In the genomic region with DNA sequence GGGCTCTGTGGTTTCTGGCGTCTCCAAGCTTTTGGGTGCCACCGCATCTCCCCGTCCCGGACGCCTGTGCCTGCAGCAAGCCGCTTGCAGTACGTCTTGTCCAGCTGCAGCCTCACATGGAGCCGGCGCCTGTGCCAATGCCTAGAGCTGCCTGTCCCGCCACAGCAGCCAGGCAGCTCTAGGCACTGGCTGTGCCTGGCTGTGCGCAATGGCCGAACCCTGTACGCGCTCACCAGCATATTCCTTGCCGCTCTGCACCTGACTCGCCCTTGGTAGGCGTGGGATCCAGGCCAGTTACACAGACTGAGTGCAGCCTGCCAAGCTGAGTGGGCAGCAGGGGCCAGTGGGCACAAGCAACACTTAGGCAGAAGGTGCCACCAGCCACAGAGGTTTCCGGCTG, we compare ENCODE assay signal across 29 cellular contexts.
DNase-seq lines count a peak whose midpoint lies in the region; ATAC-seq and TF ChIP-seq lines count a peak whose summit lies in the region.
"Had no signal": no experiment of that assay in that cellular context is flagged by ENCODE, and none has a peak within 500 bp of the region (broad histone marks: within the 10 kb centered on the region; RNA-seq: fewer than 3 reads in every experiment).

No MANE protein-coding gene starts in this region.

- H3K79me2 ChIP-seq in PC-3 (ENCODE audit: low read length), result no peaks in the 10 kb centered on the region
- no peaks in the 10 kb centered on the region for H3K79me2 ChIP-seq in osteoblast (ENCODE audit: insufficient read depth, low read length)

- H3K4me1 ChIP-seq in BE2C, result peaks cover 14% of the 10 kb centered on the region
- H3K4me1 ChIP-seq in PC-3 (ENCODE audit: insufficient read depth, low read length), result peaks cover 22% of the 10 kb centered on the region
- no peaks in the 10 kb centered on the region for H3K4me1 ChIP-seq in osteoblast (ENCODE audit: insufficient read depth, low read length)
- H3K4me1 ChIP-seq: A549 had no signal

- peaks cover 12% of the 10 kb centered on the region for H3K36me3 Mint-ChIP-seq in WTC11
- no peaks in the 10 kb centered on the region for H3K36me3 Mint-ChIP-seq in T-helper 17 cell (ENCODE audit: low read depth)
- H3K36me3 Mint-ChIP-seq: memory B cell, neural progenitor cell had no signal

- no peaks in the 10 kb centered on the region for H3K9me2 ChIP-seq in PC-3 (replicated peaks; ENCODE audit: low read length)

- peaks cover 53% of the 10 kb centered on the region for H3K4me1 Mint-ChIP-seq in WTC11
- no peaks in the 10 kb centered on the region for H3K4me1 Mint-ChIP-seq in T-helper 17 cell
- H3K4me1 Mint-ChIP-seq: activated CD4-positive, alpha-beta T cell treated with anti-CD3 and anti-CD28 coated beads, Interleukin-2, amount 10 ng/mL, durations not matched to agents 24 days and 14 days; activated naive CD8-positive, alpha-beta T cell treated with anti-CD3 and anti-CD28 coated beads, Interleukin-2, amount 50 U/mL, for 24 hours; CD8-positive, alpha-beta memory T cell; memory B cell had no signal

- H3K27me3 ChIP-seq in BE2C (no peaks in the 10 kb centered on the region), PC-3 (ENCODE audit: low read length) (no peaks in the 10 kb centered on the region), osteoblast (ENCODE audit: insufficient read depth, low read length) (no peaks in the 10 kb centered on the region)
- H3K27me3 ChIP-seq: neural progenitor cell had no signal

- ATAC-seq in PC-3 (peak; percentile 51; the same call in 1 of the 2 replicates), WTC11 (no peak), T-helper 17 cell (no peak)
- ATAC-seq: A549; activated naive CD8-positive, alpha-beta T cell treated with anti-CD3 and anti-CD28 coated beads, Interleukin-2, amount 50 U/mL, for 24 hours; sciatic nerve had no signal

- peak overlapping the region; percentile 51; the same call in 1 of the 2 replicates for H2AFZ ChIP-seq in PC-3 (ENCODE audit: low read length)
- no peak overlapping the region for H2AFZ ChIP-seq in osteoblast (ENCODE audit: low read length)

- H3K27ac Mint-ChIP-seq in WTC11 (no peak overlapping the region), T-helper 17 cell (no peak overlapping the region)
- H3K27ac Mint-ChIP-seq: activated CD4-positive, alpha-beta T cell treated with anti-CD3 and anti-CD28 coated beads, Interleukin-2, amount 10 ng/mL, durations not matched to agents 24 days and 14 days; activated naive CD8-positive, alpha-beta T cell treated with anti-CD3 and anti-CD28 coated beads, Interleukin-2, amount 50 U/mL, for 24 hours; CD8-positive, alpha-beta memory T cell; memory B cell; neural progenitor cell; progenitor cell of endocrine pancreas; stimulated activated naive CD8-positive, alpha-beta T cell treated with anti-CD3 and anti-CD28 coated beads, Interleukin-15, Interleukin-2, amounts not matched to agents 100 ng/mL and 50 ng/mL, for 24 hours had no signal

- no peaks in the 10 kb centered on the region for H3K9me3 ChIP-seq in BE2C
- H3K9me3 ChIP-seq in PC-3 (ENCODE audit: low read length), result no peaks in the 10 kb centered on the region
- H3K9me3 ChIP-seq in osteoblast (ENCODE audit: low read depth, low read length), result no peaks in the 10 kb centered on the region
- no peaks in the 10 kb centered on the region for H3K9me3 ChIP-seq in T-helper 17 cell (ENCODE audit: control insufficient read depth, low read length, poor library complexity, severe bottlenecking)

- H3K4me3 Mint-ChIP-seq in WTC11, result no peak overlapping the region
- H3K4me3 Mint-ChIP-seq in T-helper 17 cell, result no peak overlapping the region
- H3K4me3 Mint-ChIP-seq: activated CD4-positive, alpha-beta T cell treated with anti-CD3 and anti-CD28 coated beads, Interleukin-2, amount 10 ng/mL, durations not matched to agents 24 days and 14 days; activated naive CD8-positive, alpha-beta T cell treated with anti-CD3 and anti-CD28 coated beads, Interleukin-2, amount 50 U/mL, for 24 hours; activated T-cell treated with anti-CD3 and anti-CD28 coated beads, Interleukin-2, amount 50 U/mL, for 4 hours; CD8-positive, alpha-beta memory T cell; memory B cell; neural progenitor cell; stimulated activated naive CD8-positive, alpha-beta T cell treated with anti-CD3 and anti-CD28 coated beads, Interleukin-15, Interleukin-2, amounts not matched to agents 100 ng/mL and 50 ng/mL, for 24 hours had no signal

- peaks cover 16% of the 10 kb centered on the region for H3K9me3 Mint-ChIP-seq in WTC11

- H3K9ac ChIP-seq in PC-3 (ENCODE audit: low read length), result peak overlapping the region; percentile 76
- H3K9ac ChIP-seq: neural progenitor cell had no signal

- H3K27me3 Mint-ChIP-seq in WTC11 (ENCODE audit: low read depth) (no peaks in the 10 kb centered on the region), T-helper 17 cell (no peaks in the 10 kb centered on the region)
- H3K27me3 Mint-ChIP-seq: activated CD4-positive, alpha-beta T cell treated with anti-CD3 and anti-CD28 coated beads, Interleukin-2, amount 10 ng/mL, durations not matched to agents 24 days and 14 days; activated naive CD8-positive, alpha-beta T cell treated with anti-CD3 and anti-CD28 coated beads, Interleukin-2, amount 50 U/mL, for 24 hours; CD8-positive, alpha-beta memory T cell; memory B cell; progenitor cell of endocrine pancreas; stimulated activated naive CD8-positive, alpha-beta T cell treated with anti-CD3 and anti-CD28 coated beads, Interleukin-15, Interleukin-2, amounts not matched to agents 100 ng/mL and 50 ng/mL, for 24 hours had no signal

- H4K20me1 ChIP-seq in PC-3 (ENCODE audit: low read length), result no peaks in the 10 kb centered on the region
- H4K20me1 ChIP-seq in osteoblast (ENCODE audit: insufficient read depth, low read length), result no peaks in the 10 kb centered on the region

- H3K4me3 ChIP-seq in BE2C (ENCODE audit: low read depth, low read length) (peak overlapping the region; percentile 51), PC-3 (ENCODE audit: low read length) (peak overlapping the region; percentile 49), osteoblast (ENCODE audit: insufficient read depth, low read length) (no peak overlapping the region)
- H3K4me3 ChIP-seq: A549, neural progenitor cell had no signal

- CTCF ChIA-PET in PC-3 (lab: Charles Lee), result interaction anchor here (1.0 kb wide), 1 partner anchor 136 kb away, joined by 4 read pairs; no protein-coding TSS in a partner anchor
- CTCF ChIA-PET in WTC11 (lab: Charles Lee), result interaction anchor here (1.1 kb wide), 2 partner anchors 12 to 269 kb away, joined by 5 read pairs; no protein-coding TSS in a partner anchor

- DNase-seq in BE2C (peak; percentile 68), PC-3 (peak; percentile 37), cerebellum (ENCODE audit: low spot score) (peak; percentile 8), osteoblast (ENCODE audit: insufficient read length, low spot score, missing footprints) (peak; percentile 29), DMS153 treated with DMSO at 0.1 percent for 48 hours (lab: John Stamatoyannopoulos, UW; ENCODE audit: unreplicated experiment) (no peak), WTC11 (ENCODE audit: low spot score) (no peak), T-helper 17 cell (no peak)
- no peak for DNase-seq in stimulated activated CD4-positive, alpha-beta T cell treated with anti-CD3 and anti-CD28 coated beads, Interleukin-1b, Interleukin-23, amount 100 ng/mL, for 48 hours
- DNase-seq: activated CD4-positive, alpha-beta T cell treated with anti-CD3 and anti-CD28 coated beads, Interleukin-2, amount 10 ng/mL, durations not matched to agents 24 days and 14 days; activated gamma-delta T cell treated with Interleukin-2 at 50 U/mL for 16 hours; activated naive CD8-positive, alpha-beta T cell treated with anti-CD3 and anti-CD28 coated beads, Interleukin-2, amount 50 U/mL, for 24 hours; activated T-cell treated with anti-CD3 and anti-CD28 coated beads, Interleukin-2, amount 50 U/mL, for 4 hours; DMS 273 treated with DMSO at 0.1 percent for 48 hours; effector CD4-positive, alpha-beta T cell; MM.1S; NCI-H1417; NCI-H2081 treated with DMSO at 0.1 percent for 48 hours; NCI-H226; NCI-H774; RPMI8226; stimulated activated CD4-positive, alpha-beta T cell treated with anti-CD3 and anti-CD28 coated beads, Interleukin-15, amount 100 ng/mL, for 24 hours had no signal

- intact Hi-C loops in PC-3 (cut with micrococcal nuclease), result loop anchor here (2.0 to 10.0 kb wide), 4 partner anchors 138 to 267 kb away; no protein-coding TSS in a partner anchor

- H3K27ac ChIP-seq in PC-3 (ENCODE audit: low read length) (peak overlapping the region; percentile 99), osteoblast (ENCODE audit: low read depth, low read length) (no peak overlapping the region)
- H3K27ac ChIP-seq: A549, neural progenitor cell, WERI-Rb-1 had no signal

- peak overlapping the region; percentile 88 for H3K4me2 ChIP-seq in PC-3 (ENCODE audit: low read length)
- H3K4me2 ChIP-seq in osteoblast (ENCODE audit: insufficient read depth, low read length), result no peak overlapping the region
- H3K4me2 ChIP-seq: A549, neural progenitor cell had no signal

- peaks cover 3% of the 10 kb centered on the region for H3F3A ChIP-seq in PC-3 (ENCODE audit: low read length, unreplicated experiment)

- TF ChIP-seq CTCF in BE2C (IDR thresholded peaks at IDR 0.05; ENCODE audit: low read depth, low read length), result no peak
- TF ChIP-seq CTCF in PC-3 (conservative IDR thresholded peaks at IDR 0.05; ENCODE audit: low read depth, low read length), result no peak
- no peak for TF ChIP-seq CTCF in osteoblast (IDR thresholded peaks at IDR 0.05; ENCODE audit: extremely low read depth, low read depth, low read length)
- TF ChIP-seq CTCF in WTC11 (IDR thresholded peaks at IDR 0.05), result no peak

- POLR2A ChIA-PET in PC-3 (lab: Charles Lee; ENCODE audit: unreplicated experiment), result interaction anchor here (0.6 kb wide), 1 partner anchor 143 kb away, joined by 3 read pairs; no protein-coding TSS in a partner anchor
- POLR2A ChIA-PET in WTC11 (lab: Charles Lee), result no interaction called here

- BruUV-seq in PC-3 (replicated peaks; lab: Mats Ljungman, UMichigan), result no TSS peak

- H3K36me3 ChIP-seq in BE2C (no peaks in the 10 kb centered on the region), PC-3 (ENCODE audit: low read depth, low read length) (no peaks in the 10 kb centered on the region), osteoblast (ENCODE audit: insufficient read depth, low read length) (no peaks in the 10 kb centered on the region)
- H3K36me3 ChIP-seq: neural progenitor cell, WERI-Rb-1 had no signal

TF ChIP-seq in WTC11, 78 proteins besides CTCF, POLR2A, EP300 and RAD21 (continues in another document):
- TF ChIP-seq OVOL2 (CRISPR knock-in tag; IDR thresholded peaks at IDR 0.05; ENCODE audit: borderline replicate concordance) (no peak), SMAD4 (CRISPR knock-in tag; IDR thresholded peaks at IDR 0.05) (no peak)

Comparison
In these comparisons a context has a peak if more than half of its experiments do, and no peak if none do; other contexts are left out.
1. DNase-seq: peak in BE2C (single experiment), PC-3 (single experiment), cerebellum (single experiment) and osteoblast (single experiment); none in DMS153 treated with DMSO at 0.1 percent for 48 hours (single experiment), WTC11 (single experiment), T-helper 17 cell (0 of 3) and stimulated activated CD4-positive, alpha-beta T cell treated with anti-CD3 and anti-CD28 coated beads, Interleukin-1b, Interleukin-23, amount 100 ng/mL, for 48 hours (single experiment).